In the genomic region with DNA sequence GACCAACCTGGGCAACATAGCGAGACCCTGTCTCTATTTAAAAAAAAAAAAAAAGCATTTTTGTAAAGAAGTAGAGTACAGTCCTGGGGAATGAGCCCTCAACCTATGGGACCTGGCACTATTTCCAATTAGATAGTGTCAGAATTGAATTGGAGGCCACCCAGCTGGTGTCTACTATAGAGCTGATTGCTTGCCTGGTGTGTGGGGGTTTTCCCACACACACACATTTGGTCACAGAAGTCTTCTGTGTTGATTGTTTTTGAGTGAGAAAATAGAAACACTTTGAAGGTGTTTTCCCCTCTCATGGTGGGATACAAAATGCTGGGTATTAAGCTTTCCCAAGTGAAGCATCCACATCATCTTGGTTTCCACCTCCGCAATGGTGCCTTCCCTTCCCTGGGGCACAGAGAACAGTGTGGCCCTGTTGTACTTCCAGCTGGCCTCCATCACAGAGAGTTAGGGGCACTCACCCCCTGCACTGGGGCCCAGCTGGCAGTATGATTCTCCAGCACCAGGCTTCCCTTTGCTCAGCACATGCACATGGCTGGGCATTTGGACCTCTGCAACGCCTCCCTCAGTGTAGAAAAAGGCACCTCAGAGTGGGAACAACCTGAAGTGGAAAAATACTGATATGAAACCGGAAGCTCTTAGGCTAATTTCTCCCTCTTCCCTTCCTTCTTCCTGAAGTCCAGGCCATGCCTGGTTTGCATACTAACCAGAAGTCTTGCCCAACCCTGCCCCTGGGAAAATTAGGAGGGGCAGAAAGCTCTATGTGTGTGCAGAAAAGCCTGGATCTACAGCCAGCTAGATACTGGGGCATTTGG, we compare ENCODE assay signal across 11 cellular contexts. TPM values are rescaled to one million over a fixed set of nuclear protein-coding genes. Genes with fewer than 3 reads are reported as not detected.
DNase-seq lines count a peak whose midpoint lies in the region; TF ChIP-seq lines count a peak whose summit lies in the region.
"Had no signal": no experiment of that assay in that cellular context is flagged by ENCODE, and none has a peak within 500 bp of the region (broad histone marks: within the 10 kb centered on the region; RNA-seq: fewer than 3 reads in every experiment).

No MANE protein-coding gene starts in this region.

- no peaks in the 10 kb centered on the region for H3K9me3 Mint-ChIP-seq in osteocyte (ENCODE audit: unreplicated experiment)

- DNase-seq in HCEC 1CT (peak; percentile 30), fibroblast of peridontal ligament (ENCODE audit: extremely low read depth) (peak; percentile 69), osteocyte (ENCODE audit: extremely low spot score, unreplicated experiment) (no peak), smooth muscle cell (lab: John Stamatoyannopoulos, UW; ENCODE audit: unreplicated experiment) (no peak), 8988T (no peak), NCI-H510A (lab: John Stamatoyannopoulos, UW) (no peak), activated gamma-delta T cell (lab: John Stamatoyannopoulos, UW) (no peak)
- DNase-seq: NCI-H2227 treated with DMSO at 0.1 percent for 48 hours, small intestine had no signal

- H3F3A ChIP-seq in smooth muscle cell (ENCODE audit: low read depth) = peaks cover 18% of the 10 kb centered on the region

- peaks cover 5% of the 10 kb centered on the region for H3K27me3 Mint-ChIP-seq in osteocyte (ENCODE audit: unreplicated experiment)

- H3K36me3 Mint-ChIP-seq in osteocyte (ENCODE audit: unreplicated experiment) = peaks cover 20% of the 10 kb centered on the region

- no peaks in the 10 kb centered on the region for H4K20me1 ChIP-seq in OCI-LY3 (ENCODE audit: insufficient read depth, low read length)
- H4K20me1 ChIP-seq in smooth muscle cell (ENCODE audit: low read depth) = no peaks in the 10 kb centered on the region

- H3K27me3 ChIP-seq in OCI-LY3 (ENCODE audit: low read depth, low read length) = no peaks in the 10 kb centered on the region
- no peaks in the 10 kb centered on the region for H3K27me3 ChIP-seq in smooth muscle cell (ENCODE audit: low read depth)
- H3K27me3 ChIP-seq: SJSA1 had no signal

- no peak overlapping the region for H3K4me3 Mint-ChIP-seq in osteocyte (ENCODE audit: unreplicated experiment)

- H3K79me2 ChIP-seq in OCI-LY3 (ENCODE audit: low read length) (no peaks in the 10 kb centered on the region), smooth muscle cell (ENCODE audit: low read depth) (no peaks in the 10 kb centered on the region)

- WGBS in smooth muscle cell (ENCODE audit: low lambda C conversion rate) = 89% methylated on average over 4 of the region's 4 CpGs

- peaks cover 11% of the 10 kb centered on the region for H3K36me3 ChIP-seq in OCI-LY3 (replicated peaks; ENCODE audit: low read depth, low read length)
- no peaks in the 10 kb centered on the region for H3K36me3 ChIP-seq in smooth muscle cell (ENCODE audit: low read depth)

- H3K27ac ChIP-seq in OCI-LY3 (ENCODE audit: low read length) = no peak overlapping the region
- no peak overlapping the region for H3K27ac ChIP-seq in smooth muscle cell (ENCODE audit: low read depth)
- H3K27ac ChIP-seq: SJSA1 had no signal

- H3K9ac ChIP-seq in OCI-LY3 (ENCODE audit: low read length) = no peak overlapping the region
- H3K9ac ChIP-seq in smooth muscle cell (ENCODE audit: low read depth) = no peak overlapping the region

- H3K4me1 ChIP-seq in OCI-LY3 (ENCODE audit: low read length) (peaks cover 12% of the 10 kb centered on the region), smooth muscle cell (ENCODE audit: low read depth) (no peaks in the 10 kb centered on the region)
- H3K4me1 ChIP-seq: SJSA1 had no signal

- peak overlapping the region; percentile 57 for H3K27ac Mint-ChIP-seq in osteocyte (ENCODE audit: unreplicated experiment)

- no peaks in the 10 kb centered on the region for H3K9me3 ChIP-seq in OCI-LY3 (ENCODE audit: insufficient read depth, low read length)
- no peaks in the 10 kb centered on the region for H3K9me3 ChIP-seq in smooth muscle cell (replicated peaks; ENCODE audit: low read depth)
- H3K9me3 ChIP-seq: SJSA1 had no signal

- no peak overlapping the region for H3K4me3 ChIP-seq in OCI-LY3 (ENCODE audit: low read length)
- no peak overlapping the region for H3K4me3 ChIP-seq in smooth muscle cell
- H3K4me3 ChIP-seq: SJSA1 had no signal

- TF ChIP-seq CTCF in OCI-LY3 (IDR thresholded peaks at IDR 0.05; ENCODE audit: low read depth, low read length) (no peak), osteocyte (IDR thresholded peaks at IDR 0.05) (no peak), smooth muscle cell (IDR thresholded peaks at IDR 0.05; ENCODE audit: borderline replicate concordance, insufficient read depth, poor library complexity, severe bottlenecking) (no peak)

- peaks cover 12% of the 10 kb centered on the region for H3K4me1 Mint-ChIP-seq in osteocyte (ENCODE audit: unreplicated experiment)

- H2AFZ ChIP-seq in OCI-LY3 (ENCODE audit: low read depth, low read length) = no peak overlapping the region
- H2AFZ ChIP-seq in smooth muscle cell (ENCODE audit: low read depth) = no peak overlapping the region

- H3K4me2 ChIP-seq in OCI-LY3 (ENCODE audit: low read length) (peak overlapping the region; percentile 7; the same call in 1 of the 2 replicates), smooth muscle cell (no peak overlapping the region)

RNA-seq across cellular contexts. Expression of gene NFKB2, which starts 10.7 kb away (rescaled TPM):
- 32.5 and 38.6 TPM in 2 replicates for total RNA-seq in osteocyte
- total RNA-seq in smooth muscle cell = 32.6 and 35.9 TPM in 2 replicates
- polyA plus RNA-seq in smooth muscle cell = 38.1 and 44.3 TPM in 2 replicates

RNA-seq across cellular contexts. Expression of gene PSD, which starts 33.8 kb away (rescaled TPM):
- total RNA-seq in osteocyte (0.99 and 1.8 TPM in 2 replicates), smooth muscle cell (4.1 and 29.1 TPM in 2 replicates)
- 31.6 and 33.5 TPM in 2 replicates for polyA plus RNA-seq in smooth muscle cell

RNA-seq across cellular contexts. Expression of gene FBXL15, which starts 35.8 kb away (rescaled TPM):
- 9.8 and 10.5 TPM in 2 replicates for total RNA-seq in osteocyte
- 8.2 and 14.1 TPM in 2 replicates for total RNA-seq in smooth muscle cell
- polyA plus RNA-seq in smooth muscle cell = 27.9 and 29.0 TPM in 2 replicates

RNA-seq across cellular contexts. Expression of gene CUEDC2, which starts 47.6 kb away (rescaled TPM):
- 81.3 and 82.1 TPM in 2 replicates for total RNA-seq in osteocyte
- total RNA-seq in smooth muscle cell = 24.7 and 40.9 TPM in 2 replicates
- 111 and 112 TPM in 2 replicates for polyA plus RNA-seq in smooth muscle cell

Comparison
In these comparisons a context has a peak if more than half of its experiments do, and no peak if none do; other contexts are left out.
1. DNase-seq: peak in HCEC 1CT (single experiment) and fibroblast of peridontal ligament (single experiment); none in osteocyte (single experiment), smooth muscle cell (single experiment), 8988T (single experiment), NCI-H510A (single experiment) and activated gamma-delta T cell (single experiment).